In genomic region chr1:55605155-55605554, GRCh38 we compare ENCODE assay signal across 17 cellular contexts.
DNase-seq lines count a peak whose midpoint lies in the region; ATAC-seq and TF ChIP-seq lines count a peak whose summit lies in the region.
"Had no signal": no experiment of that assay in that cellular context is flagged by ENCODE, and none has a peak within 500 bp of the region (broad histone marks: within the 10 kb centered on the region; RNA-seq: fewer than 3 reads in every experiment).

No MANE protein-coding gene starts in this region.

- WGBS in suprapubic skin = 70% methylated on average over 3 of the region's 3 CpGs
- 74 to 86% methylated on average over 2 to 3 of the region's 3 CpGs for WGBS in endodermal cell (ENCODE audit: insufficient coverage in 1 of 2, insufficient read length in 1 of 2), 2 experiments

- H3K4me3 ChIP-seq in suprapubic skin (no peak overlapping the region), vagina (no peak overlapping the region), endodermal cell (ENCODE audit: low read length) (no peak overlapping the region)

- peak; percentile 49 for ATAC-seq in Right ventricle myocardium inferior
- ATAC-seq in GM21360 (IDR thresholded peaks at IDR 0.05; ENCODE audit: unreplicated experiment) = no peak
- ATAC-seq: CD8-positive, alpha-beta T cell had no signal

- DNase-seq in Right ventricle myocardium inferior (ENCODE audit: missing footprints) (no peak), cardiac septum (ENCODE audit: low spot score) (no peak), glutamatergic neuron (no peak), suprapubic skin (ENCODE audit: low spot score in 2 of 2) (no peak), vagina (ENCODE audit: extremely low spot score in 2 of 2) (no peak), endodermal cell (no peak), T-helper 2 cell (no peak)
- DNase-seq: CD8-positive, alpha-beta T cell; COR-L47; DMS153; DMS79 treated with DMSO at 0.1 percent for 48 hours; EL; GOT3; H9 had no signal

- TF ChIP-seq CTCF in glutamatergic neuron (IDR thresholded peaks at IDR 0.05; ENCODE audit: partially characterized antibody, unreplicated experiment) = no peak
- no peak for TF ChIP-seq CTCF in suprapubic skin (IDR thresholded peaks at IDR 0.05)
- TF ChIP-seq CTCF in vagina (IDR thresholded peaks at IDR 0.05) = no peak
- TF ChIP-seq CTCF in endodermal cell (conservative IDR thresholded peaks at IDR 0.05) = no peak

- H3K4me1 ChIP-seq in suprapubic skin (peaks cover 10% of the 10 kb centered on the region), vagina (peaks cover 8% of the 10 kb centered on the region), endodermal cell (ENCODE audit: control insufficient read depth, insufficient read depth, low read length) (no peaks in the 10 kb centered on the region)

- intact Hi-C loops in Right ventricle myocardium inferior (cut with DNase I) = no loop called here
- intact Hi-C loops in cardiac septum (cut with DNase I) = no loop called here
- intact Hi-C loops in vagina (cut with DNase I) = no loop called here

- H3K36me3 ChIP-seq in suprapubic skin (no peaks in the 10 kb centered on the region), vagina (no peaks in the 10 kb centered on the region), endodermal cell (ENCODE audit: control insufficient read depth, insufficient read depth, low read length) (no peaks in the 10 kb centered on the region)

- H3K27ac ChIP-seq in suprapubic skin (peak overlapping the region; percentile 69), vagina (peak overlapping the region; percentile 37), endodermal cell (ENCODE audit: low read depth, low read length) (no peak overlapping the region)
- H3K27ac ChIP-seq: 22Rv1 had no signal

- H3K9me3 ChIP-seq in suprapubic skin (no peaks in the 10 kb centered on the region), vagina (no peaks in the 10 kb centered on the region), endodermal cell (ENCODE audit: control insufficient read depth, low read length) (peaks cover 31% of the 10 kb centered on the region)

- H3K9ac ChIP-seq in endodermal cell (ENCODE audit: extremely low read depth, low read length, poor library complexity, severe bottlenecking) = no peak overlapping the region

- TF ChIP-seq EP300 in suprapubic skin (IDR thresholded peaks at IDR 0.05) = no peak

- H3K27me3 ChIP-seq in suprapubic skin (no peaks in the 10 kb centered on the region), vagina (no peaks in the 10 kb centered on the region), endodermal cell (ENCODE audit: control insufficient read depth, insufficient read depth, low read length, poor library complexity, severe bottlenecking) (no peaks in the 10 kb centered on the region)

- H3K4me3 Mint-ChIP-seq in glutamatergic neuron (ENCODE audit: unreplicated experiment) (no peak overlapping the region), endodermal cell (no peak overlapping the region)
- H3K4me3 Mint-ChIP-seq: CD14-positive monocyte; CD8-positive, alpha-beta T cell; H9 had no signal

- no peaks in the 10 kb centered on the region for H3K27me3 Mint-ChIP-seq in glutamatergic neuron (ENCODE audit: unreplicated experiment)
- H3K27me3 Mint-ChIP-seq in endodermal cell (ENCODE audit: insufficient read depth) = peaks cover 23% of the 10 kb centered on the region

- H3K9me3 Mint-ChIP-seq in glutamatergic neuron (ENCODE audit: unreplicated experiment) (peaks cover 7% of the 10 kb centered on the region), endodermal cell (peaks cover 35% of the 10 kb centered on the region)
- H3K9me3 Mint-ChIP-seq: CD8-positive, alpha-beta T cell had no signal

- TF ChIP-seq POLR2A in suprapubic skin (IDR thresholded peaks at IDR 0.05) = no peak
- TF ChIP-seq POLR2A in vagina (IDR thresholded peaks at IDR 0.05) = no peak

- H3K4me1 Mint-ChIP-seq in glutamatergic neuron (ENCODE audit: low read depth, unreplicated experiment) = no peaks in the 10 kb centered on the region
- no peaks in the 10 kb centered on the region for H3K4me1 Mint-ChIP-seq in endodermal cell

- H3K27ac Mint-ChIP-seq in glutamatergic neuron (ENCODE audit: unreplicated experiment) (peak overlapping the region; percentile 39), endodermal cell (no peak overlapping the region)
- H3K27ac Mint-ChIP-seq: CD14-positive monocyte; CD8-positive, alpha-beta T cell; H9 had no signal

- H3K36me3 Mint-ChIP-seq in glutamatergic neuron (ENCODE audit: unreplicated experiment) (peaks cover 9% of the 10 kb centered on the region), endodermal cell (ENCODE audit: low read depth) (peaks cover 5% of the 10 kb centered on the region)
- H3K36me3 Mint-ChIP-seq: CD14-positive monocyte; CD8-positive, alpha-beta T cell had no signal
